ENCODE assay signal across 8 cellular contexts in the genomic region with DNA sequence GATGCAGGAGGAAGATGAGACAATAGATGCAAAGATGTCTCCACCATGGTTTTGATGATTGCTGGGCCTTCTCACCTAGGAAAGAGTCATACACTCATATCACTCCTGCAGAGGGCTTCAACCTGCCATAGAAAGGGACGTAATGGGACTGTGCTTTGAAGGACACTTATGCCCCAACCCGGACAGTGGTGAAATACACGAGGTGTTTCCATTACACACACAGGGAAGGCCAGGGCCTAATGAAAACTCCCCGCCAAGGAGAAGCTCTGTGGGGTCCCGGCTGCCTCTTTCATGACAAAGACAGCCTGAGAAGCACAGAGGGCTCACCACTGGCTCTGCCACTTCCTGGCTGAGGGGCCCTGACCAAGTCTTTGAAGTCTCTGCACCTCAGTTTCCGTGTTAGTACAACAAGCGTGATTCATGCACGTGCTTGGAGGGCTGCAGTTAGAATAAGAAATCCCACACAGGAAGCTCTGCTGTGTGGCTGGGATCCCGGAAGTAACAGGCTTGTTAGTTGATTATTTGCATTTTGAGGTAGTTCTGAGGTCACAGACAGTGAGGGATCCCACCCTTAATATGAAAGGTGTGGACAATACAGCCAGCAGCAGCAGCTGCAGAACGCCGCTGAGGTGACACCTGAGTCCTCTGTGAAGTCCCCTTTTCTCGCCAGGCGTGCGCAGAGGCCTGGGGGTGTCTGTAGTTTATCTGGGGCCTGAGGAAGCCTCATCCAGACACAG.
DNase-seq lines count a peak whose midpoint lies in the region; ATAC-seq and TF ChIP-seq lines count a peak whose summit lies in the region.

No MANE protein-coding gene starts in this region.

- TF ChIP-seq CTCF in GM13977 (IDR thresholded peaks at IDR 0.05; ENCODE audit: extremely low read depth, insufficient read depth, missing control alignments), result no peak
- TF ChIP-seq CTCF in foreskin fibroblast (IDR thresholded peaks at IDR 0.05; ENCODE audit: low read depth, low read length), result no peak

- peaks cover 12% of the 10 kb centered on the region for H3K4me1 ChIP-seq in SJSA1 (replicated peaks)

- peaks cover 1% of the 10 kb centered on the region for H3K9me3 Mint-ChIP-seq in activated naive CD8-positive, alpha-beta T cell treated with anti-CD3 and anti-CD28 coated beads for 36 hours

- no peak overlapping the region for H3K4me3 Mint-ChIP-seq in activated naive CD8-positive, alpha-beta T cell treated with anti-CD3 and anti-CD28 coated beads for 36 hours

- DNase-seq in GM13977 (ENCODE audit: low spot score) (peak; percentile 73), SJSA1 (ENCODE audit: low read depth in 1 of 2, low spot score in 2 of 2) (peak; percentile 38 to 51), foreskin fibroblast (no peak), OCI-M2 (lab: John Stamatoyannopoulos, UW; ENCODE audit: unreplicated experiment) (no peak), NCI-H1092 (lab: John Stamatoyannopoulos, UW) (no peak)
- peak; percentile 81 for DNase-seq in activated naive CD8-positive, alpha-beta T cell treated with anti-CD3 and anti-CD28 coated beads for 36 hours
- peak; percentile 59 for DNase-seq in stimulated activated CD8-positive, alpha-beta memory T cell treated with anti-CD3 and anti-CD28 coated beads, Interleukin-12 subunit alpha, Interleukin-12 subunit beta, amount 100 ng/mL, for 4 hours (ENCODE audit: low read depth)

- peak overlapping the region; percentile 90 for H3K27ac Mint-ChIP-seq in activated naive CD8-positive, alpha-beta T cell treated with anti-CD3 and anti-CD28 coated beads for 36 hours

- no peaks in the 10 kb centered on the region for H3K27me3 Mint-ChIP-seq in activated naive CD8-positive, alpha-beta T cell treated with anti-CD3 and anti-CD28 coated beads for 36 hours

- no peaks in the 10 kb centered on the region for H3K36me3 ChIP-seq in SJSA1

- H3K4me1 Mint-ChIP-seq in activated naive CD8-positive, alpha-beta T cell treated with anti-CD3 and anti-CD28 coated beads for 36 hours, result peaks cover 35% of the 10 kb centered on the region

- in situ Hi-C loops in GM13977 (cut with MboI; ENCODE audit: low pct_unique_long_range_greater_than_20kb, low sequenced_read_pairs, unreplicated experiment), result no loop called here

- no peak overlapping the region for H3K4me3 ChIP-seq in SJSA1
- H3K4me3 ChIP-seq in foreskin fibroblast (ENCODE audit: low read depth in 1 of 2, low read length in 2 of 2), result no peak overlapping the region

- peaks cover 4% of the 10 kb centered on the region for H3K36me3 Mint-ChIP-seq in activated naive CD8-positive, alpha-beta T cell treated with anti-CD3 and anti-CD28 coated beads for 36 hours

- H3K27me3 ChIP-seq in SJSA1 (replicated peaks), result no peaks in the 10 kb centered on the region

- H3K9me3 ChIP-seq in SJSA1 (replicated peaks), result no peaks in the 10 kb centered on the region

- peak overlapping the region; percentile 25; the same call in 1 of the 2 replicates for H3K27ac ChIP-seq in SJSA1

- peak; percentile 95 for ATAC-seq in HG02852 (IDR thresholded peaks at IDR 0.05; ENCODE audit: unreplicated experiment)

Comparison
In these comparisons a context has a peak if more than half of its experiments do, and no peak if none do; other contexts are left out.
1. DNase-seq: peak in GM13977 (single experiment), SJSA1 (2 of 2), activated naive CD8-positive, alpha-beta T cell treated with anti-CD3 and anti-CD28 coated beads for 36 hours (single experiment) and stimulated activated CD8-positive, alpha-beta memory T cell treated with anti-CD3 and anti-CD28 coated beads, Interleukin-12 subunit alpha, Interleukin-12 subunit beta, amount 100 ng/mL, for 4 hours (single experiment); none in foreskin fibroblast (0 of 2), OCI-M2 (single experiment) and NCI-H1092 (single experiment).